Comparison of ENCODE assay signal across 17 cellular contexts in the genomic region with DNA sequence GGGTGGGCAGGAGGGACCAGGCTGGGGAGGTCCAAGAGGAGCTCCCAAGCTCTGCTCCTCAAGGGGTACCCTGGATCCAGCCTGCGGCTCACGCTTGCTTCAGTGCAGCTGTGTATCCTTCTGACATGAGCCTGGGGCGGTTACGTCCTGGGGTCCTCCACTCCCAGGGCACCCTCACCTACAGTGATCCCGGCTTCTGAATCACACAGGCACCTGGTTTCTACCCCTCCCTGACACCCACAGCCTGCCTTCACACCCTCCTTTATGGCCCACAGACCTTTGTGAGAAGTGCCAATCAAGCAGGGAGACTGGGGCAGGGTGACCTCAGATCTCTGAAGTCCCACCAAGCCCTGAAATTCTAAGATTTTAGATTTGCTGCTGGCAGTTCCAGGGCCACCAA. TPM values are rescaled to one million over a fixed set of nuclear protein-coding genes. Genes with fewer than 3 reads are reported as not detected.
DNase-seq lines count a peak whose midpoint lies in the region; TF ChIP-seq lines count a peak whose summit lies in the region.
"Had no signal": no experiment of that assay in that cellular context is flagged by ENCODE, and none has a peak within 500 bp of the region (broad histone marks: within the 10 kb centered on the region; RNA-seq: fewer than 3 reads in every experiment).

No MANE protein-coding gene starts in this region.

- peak overlapping the region in 4 of 10 experiments; percentile 91 to 98 (median 94); a peak in 4 of 20 replicates for H3K4me3 ChIP-seq in BLaER1 treated with 17β-estradiol and CSF1 and Interleukin-3, amounts not matched to agents 10 nM and 100 nM
- H3K4me3 ChIP-seq in PC-9 (no peak overlapping the region), hepatocyte (no peak overlapping the region)

- H2AFZ ChIP-seq in PC-9 (no peak overlapping the region), hepatocyte (no peak overlapping the region)

- peaks cover 43 to 68% (median 52%) of the 10 kb centered on the region in 10 experiments for H3K4me1 ChIP-seq in BLaER1 treated with 17β-estradiol and CSF1 and Interleukin-3, amounts not matched to agents 10 nM and 100 nM
- H3K4me1 ChIP-seq in PC-9 (replicated peaks; ENCODE audit: insufficient read depth) (peaks cover 28% of the 10 kb centered on the region), hepatocyte (ENCODE audit: insufficient read depth) (peaks cover 44% of the 10 kb centered on the region)

- no peaks in the 10 kb centered on the region for H3K27me3 Mint-ChIP-seq in progenitor cell of endocrine pancreas
- H3K27me3 Mint-ChIP-seq: T-helper 17 cell had no signal

- WGBS in hepatocyte (ENCODE audit: low lambda C conversion rate, missing lambda C conversion rate), result 86% methylated on average over 5 of the region's 5 CpGs

- peaks cover 29% of the 10 kb centered on the region for H3K4me1 Mint-ChIP-seq in progenitor cell of endocrine pancreas (ENCODE audit: low read depth)

- peak overlapping the region in 1 of 11 experiments; percentile 30; a peak in 1 of 22 replicates for H3K27ac ChIP-seq in BLaER1 treated with 17β-estradiol and CSF1 and Interleukin-3, amounts not matched to agents 10 nM and 100 nM
- no peak overlapping the region for H3K27ac ChIP-seq in PC-9
- H3K27ac ChIP-seq in hepatocyte, result no peak overlapping the region

- peaks cover 13% of the 10 kb centered on the region; the same call in 1 of the 2 replicates for H3F3A ChIP-seq in PC-9 (ENCODE audit: insufficient read depth, low read depth)

- peaks cover 29 to 59% (median 38%) of the 10 kb centered on the region in 11 experiments for H3K36me3 ChIP-seq in BLaER1 treated with 17β-estradiol and CSF1 and Interleukin-3, amounts not matched to agents 10 nM and 100 nM
- H3K36me3 ChIP-seq in PC-9 (ENCODE audit: low read depth) (peaks cover 15% of the 10 kb centered on the region; the same call in 1 of the 2 replicates), hepatocyte (replicated peaks; ENCODE audit: insufficient read depth, low read depth) (no peaks in the 10 kb centered on the region)

- intact Hi-C loops in PC-9 (cut with micrococcal nuclease; ENCODE audit: unreplicated experiment), result no loop called here

- H3K4me3 Mint-ChIP-seq in progenitor cell of endocrine pancreas (ENCODE audit: low read depth), result peak overlapping the region; percentile 24

- DNase-seq in PC-9 (no peak), hepatocyte (ENCODE audit: low spot score) (no peak), progenitor cell of endocrine pancreas (ENCODE audit: low spot score, unreplicated experiment) (no peak), inferior parietal cortex (ENCODE audit: extremely low spot score) (no peak), NCI-H748 (lab: John Stamatoyannopoulos, UW; ENCODE audit: unreplicated experiment) (no peak), mucosa of gallbladder (ENCODE audit: low spot score) (no peak)
- DNase-seq in stimulated activated CD4-positive, alpha-beta T cell treated with anti-CD3 and anti-CD28 coated beads, Interleukin-12 subunit alpha, Interleukin-12 subunit beta, amount 100 ng/mL, for 4 hours, result no peak
- DNase-seq: activated CD4-positive, CD25-positive, alpha-beta regulatory T cell treated with anti-CD3 and anti-CD28 coated beads, Interleukin-2, amount 50 U/mL, for 72 hours; AML-193; DMS 273 treated with DMSO at 0.1 percent for 48 hours; NCI-H1694 treated with DMSO at 0.1 percent for 48 hours; NCI-H69; RPMI8226; stimulated activated naive CD4-positive, alpha-beta T cell treated with Interleukin-2 at 50 U/mL for 16 hours; T-helper 17 cell had no signal

- H3K9me2 ChIP-seq in PC-9 (ENCODE audit: insufficient read depth) (no peaks in the 10 kb centered on the region), hepatocyte (replicated peaks; ENCODE audit: insufficient read depth) (no peaks in the 10 kb centered on the region)

- CTCF ChIA-PET in PC-9 (lab: Charles Lee), result interaction anchor here (1.5 to 2.7 kb wide), 3 partner anchors 10 to 22 kb away, joined by 6 to 7 read pairs (median 6); no protein-coding TSS in a partner anchor

- H3K27me3 ChIP-seq in BLaER1 treated with 17β-estradiol and CSF1 and Interleukin-3, amounts not matched to agents 10 nM and 100 nM, result no peaks in the 10 kb centered on the region
- H3K27me3 ChIP-seq in PC-9 (ENCODE audit: insufficient read depth, low read depth), result no peaks in the 10 kb centered on the region
- H3K27me3 ChIP-seq in hepatocyte, result no peaks in the 10 kb centered on the region

- TF ChIP-seq CTCF in PC-9 (conservative IDR thresholded peaks at IDR 0.05) (no peak), hepatocyte (IDR thresholded peaks at IDR 0.05; ENCODE audit: poor library complexity) (no peak), progenitor cell of endocrine pancreas (IDR thresholded peaks at IDR 0.05; ENCODE audit: unreplicated experiment) (no peak)

- no peaks in the 10 kb centered on the region for H3K9me3 ChIP-seq in BLaER1 treated with 17β-estradiol and CSF1 and Interleukin-3, amounts not matched to agents 10 nM and 100 nM (replicated peaks in 1 of 11)
- H3K9me3 ChIP-seq in PC-9 (ENCODE audit: insufficient read depth, low read depth) (no peaks in the 10 kb centered on the region), hepatocyte (ENCODE audit: low read depth) (no peaks in the 10 kb centered on the region)

- peaks cover 14% of the 10 kb centered on the region for H3K36me3 Mint-ChIP-seq in progenitor cell of endocrine pancreas (ENCODE audit: insufficient read depth)
- H3K36me3 Mint-ChIP-seq: activated naive CD8-positive, alpha-beta T cell had no signal

- BruUV-seq in PC-9 (replicated peaks; lab: Mats Ljungman, UMichigan), result no TSS peak

- peak overlapping the region; percentile 84 to 99 (median 96); a peak in 20 of 22 replicates for H3K4me2 ChIP-seq in BLaER1 treated with 17β-estradiol and CSF1 and Interleukin-3, amounts not matched to agents 10 nM and 100 nM
- H3K4me2 ChIP-seq in PC-9 (peak overlapping the region; percentile 75), hepatocyte (peak overlapping the region; percentile 78)

- H3K79me2 ChIP-seq in PC-9 (ENCODE audit: low read depth), result peaks cover 48% of the 10 kb centered on the region
- peaks cover 71% of the 10 kb centered on the region for H3K79me2 ChIP-seq in hepatocyte

- H4K20me1 ChIP-seq in BLaER1 treated with 17β-estradiol and CSF1 and Interleukin-3, amounts not matched to agents 10 nM and 100 nM, result peaks cover 32 to 71% (median 62%) of the 10 kb centered on the region in 11 experiments; a peak in 20 of 22 replicates
- H4K20me1 ChIP-seq in PC-9 (ENCODE audit: insufficient read depth) (peaks cover 7% of the 10 kb centered on the region; the same call in 1 of the 2 replicates), hepatocyte (ENCODE audit: insufficient read depth, poor library complexity, severe bottlenecking) (peaks cover 29% of the 10 kb centered on the region)

- POLR2A ChIA-PET in PC-9 (lab: Charles Lee; ENCODE audit: unreplicated experiment), result no interaction called here

- no peaks in the 10 kb centered on the region for H3K9me3 Mint-ChIP-seq in progenitor cell of endocrine pancreas (ENCODE audit: low read depth)

- H3K27ac Mint-ChIP-seq in progenitor cell of endocrine pancreas, result no peak overlapping the region
- H3K27ac Mint-ChIP-seq: activated naive CD8-positive, alpha-beta T cell had no signal

- peak overlapping the region in 4 of 11 experiments; percentile 18 to 96 (median 34); a peak in 2 of 22 replicates for H3K9ac ChIP-seq in BLaER1 treated with 17β-estradiol and CSF1 and Interleukin-3, amounts not matched to agents 10 nM and 100 nM

RNA-seq across cellular contexts. Expression of gene MPST, which starts 1.5 kb away (rescaled TPM):
- total RNA-seq in PC-9 (2021) (75.9 and 109 TPM in 2 replicates), hepatocyte (136 and 156 TPM in 2 replicates), progenitor cell of endocrine pancreas (98.2 and 101 TPM in 2 replicates), mucosa of gallbladder (129 TPM)
- polyA plus RNA-seq in hepatocyte, result 179 and 193 TPM in 2 replicates

RNA-seq across cellular contexts. Expression of gene TST, which starts 1.8 kb away (rescaled TPM):
- total RNA-seq in PC-9 (2021) (99.4 and 123 TPM in 2 replicates), hepatocyte (111 and 114 TPM in 2 replicates), progenitor cell of endocrine pancreas (41.9 and 44.5 TPM in 2 replicates), mucosa of gallbladder (281 TPM)
- 47.0 and 50.2 TPM in 2 replicates for polyA plus RNA-seq in hepatocyte

RNA-seq across cellular contexts. Expression of gene KCTD17, which starts 30.5 kb away (rescaled TPM):
- 29.5 and 32.6 TPM in 2 replicates for total RNA-seq in PC-9 (2021)
- 15.2 and 22.6 TPM in 2 replicates for total RNA-seq in hepatocyte
- polyA plus RNA-seq in hepatocyte, result 25.4 and 33.4 TPM in 2 replicates
- total RNA-seq in progenitor cell of endocrine pancreas, result 37.3 and 38.8 TPM in 2 replicates
- total RNA-seq in mucosa of gallbladder, result 51.9 TPM
